ENCODE assay signal across 9 cellular contexts in the genomic region with DNA sequence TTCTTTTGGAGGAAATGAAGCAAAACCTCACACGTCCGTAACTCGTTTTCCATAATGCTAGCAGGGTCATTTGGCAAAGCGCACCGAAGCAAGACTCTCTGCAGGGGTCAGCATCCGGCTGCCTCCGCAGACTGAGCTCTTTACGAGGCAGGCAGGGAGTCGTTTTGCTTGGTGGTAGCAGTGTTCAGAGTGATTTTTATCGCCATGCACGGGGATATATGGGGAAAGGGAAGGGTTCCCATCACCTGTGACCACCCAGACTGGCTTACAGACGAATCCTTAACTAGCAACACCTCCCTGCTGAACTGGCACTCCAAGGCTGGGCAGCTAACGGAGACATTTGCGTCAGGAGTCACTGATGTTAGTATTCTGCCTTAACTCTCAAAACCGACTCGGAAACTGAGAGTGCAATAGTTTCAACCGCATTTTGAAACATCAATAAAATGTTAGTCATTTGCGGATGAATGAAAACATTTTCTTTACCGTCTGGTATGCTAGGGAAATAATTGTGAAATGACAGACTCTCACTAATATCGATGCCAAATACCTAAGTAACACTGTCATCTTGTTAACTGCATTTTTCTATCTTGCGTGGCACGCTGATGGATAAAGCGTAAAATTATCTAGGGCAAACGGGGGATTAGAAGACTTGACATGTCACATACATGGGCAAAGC. TPM values are rescaled to one million over a fixed set of nuclear protein-coding genes. Genes with fewer than 3 reads are reported as not detected.
A peak's percentile ranks its signal among the peaks of the same experiment; 100 is the strongest.
DNase-seq lines count a peak whose midpoint lies in the region; ATAC-seq, FAIRE-seq and TF ChIP-seq lines count a peak whose summit lies in the region.
"Had no signal": no experiment of that assay in that cellular context is flagged by ENCODE, and none has a peak within 500 bp of the region (broad histone marks: within the 10 kb centered on the region; RNA-seq: fewer than 3 reads in every experiment).

No MANE protein-coding gene starts in this region.

- H3K27me3 ChIP-seq in CD8-positive, alpha-beta memory T cell (ENCODE audit: insufficient read depth, low read length, poor library complexity, severe bottlenecking) = no peaks in the 10 kb centered on the region
- H3K27me3 ChIP-seq in astrocyte (ENCODE audit: insufficient read depth, low read length) (no peaks in the 10 kb centered on the region), iPS DF 6.9 (ENCODE audit: control insufficient read depth, insufficient read depth, low read length) (peaks cover 3% of the 10 kb centered on the region; the same call in 1 of the 2 replicates)

- peaks cover 5 to 18% (median 13%) of the 10 kb centered on the region in 3 donors for H3K4me1 Mint-ChIP-seq in CD8-positive, alpha-beta memory T cell
- peaks cover 12% of the 10 kb centered on the region for H3K4me1 Mint-ChIP-seq in astrocyte (ENCODE audit: low read depth, unreplicated experiment)

- FAIRE-seq in astrocyte (lab: Jason Lieb, UNC) (peak; percentile 96), frontal cortex (lab: Jason Lieb, UNC) (no peak)

- H4K20me1 ChIP-seq in astrocyte (ENCODE audit: insufficient read depth, low read length) = no peaks in the 10 kb centered on the region

- peaks cover 6% of the 10 kb centered on the region for H3K79me2 ChIP-seq in astrocyte (ENCODE audit: insufficient read depth, low read length)

- H3K27ac ChIP-seq in CD8-positive, alpha-beta memory T cell (ENCODE audit: low read depth, low read length) = no peak overlapping the region
- H3K27ac ChIP-seq in astrocyte (ENCODE audit: low read depth, low read length) (peak overlapping the region; percentile 96), iPS DF 6.9 (ENCODE audit: low read length) (no peak overlapping the region)
- H3K27ac ChIP-seq: VCaP had no signal

- no CpG with 5 or more reads among the region's 24 CpGs for WGBS in iPS DF 6.9 (ENCODE audit: insufficient coverage, insufficient read length)

- POLR2A ChIA-PET in CD8-positive, alpha-beta memory T cell (lab: Charles Lee) = no interaction called here

- H3K4me3 ChIP-seq in CD8-positive, alpha-beta memory T cell (ENCODE audit: low read length) = peak overlapping the region; percentile 75
- peak overlapping the region; percentile 91 for H3K4me3 ChIP-seq in astrocyte (ENCODE audit: insufficient read depth, low read depth, low read length)
- H3K4me3 ChIP-seq in iPS DF 6.9 (ENCODE audit: low read length) = peak overlapping the region; percentile 67; the same call in 1 of the 2 replicates

- peak overlapping the region; percentile 79 for H2AFZ ChIP-seq in astrocyte (ENCODE audit: low read depth, low read length)

- ATAC-seq in GM19025 (IDR thresholded peaks at IDR 0.05; ENCODE audit: low read depth, unreplicated experiment) (peak; percentile 49), HG03159 (IDR thresholded peaks at IDR 0.05; ENCODE audit: unreplicated experiment) (peak; percentile 61)

- CTCF ChIA-PET in CD8-positive, alpha-beta memory T cell (lab: Charles Lee) = no interaction called here

- no peaks in the 10 kb centered on the region for H3K4me1 ChIP-seq in CD8-positive, alpha-beta memory T cell (ENCODE audit: insufficient read depth, low read length)
- H3K4me1 ChIP-seq in astrocyte (ENCODE audit: insufficient read depth, low read length) (peaks cover 6% of the 10 kb centered on the region), iPS DF 6.9 (ENCODE audit: control insufficient read depth, insufficient read depth, low read length) (0 out of 2 replicates have a peak, but pooled peaks cover 1% of the 10 kb centered on the region)

- H3K9me3 Mint-ChIP-seq in CD8-positive, alpha-beta memory T cell = peaks cover 0 to 7% (median 6%) of the 10 kb centered on the region in 5 donors
- H3K9me3 Mint-ChIP-seq in astrocyte (ENCODE audit: unreplicated experiment) = no peaks in the 10 kb centered on the region

- DNase-seq in CD8-positive, alpha-beta memory T cell = no peak
- peak; percentile 51 for DNase-seq in NCI-H526 treated with DMSO at 0.1 percent for 48 hours (lab: John Stamatoyannopoulos, UW)
- DNase-seq in astrocyte (ENCODE audit: low read depth) = peak; percentile 94
- DNase-seq in iPS DF 6.9 (ENCODE audit: low read depth, low spot score) = no peak
- peak; percentile 84 for DNase-seq in retina
- no peak for DNase-seq in frontal cortex (ENCODE audit: low spot score in 2 of 2)

- H3K4me3 Mint-ChIP-seq in CD8-positive, alpha-beta memory T cell = no peak overlapping the region
- no peak overlapping the region for H3K4me3 Mint-ChIP-seq in astrocyte (ENCODE audit: unreplicated experiment)

- H3K36me3 Mint-ChIP-seq in CD8-positive, alpha-beta memory T cell = no peaks in the 10 kb centered on the region
- H3K36me3 Mint-ChIP-seq in astrocyte (ENCODE audit: low read depth, unreplicated experiment) = no peaks in the 10 kb centered on the region

- TF ChIP-seq CTCF in astrocyte (IDR thresholded peaks at IDR 0.05; ENCODE audit: insufficient read depth, low read depth, low read length) = no peak

- H3K9ac ChIP-seq in astrocyte (ENCODE audit: low read length) = peak overlapping the region; percentile 97

- peaks cover 6 to 10% of the 10 kb centered on the region in 2 donors for H3K27me3 Mint-ChIP-seq in CD8-positive, alpha-beta memory T cell
- no peaks in the 10 kb centered on the region for H3K27me3 Mint-ChIP-seq in astrocyte (ENCODE audit: low read depth, unreplicated experiment)

- peak overlapping the region; percentile 92 for H3K4me2 ChIP-seq in astrocyte (ENCODE audit: low read length)

- no peaks in the 10 kb centered on the region for H3K36me3 ChIP-seq in CD8-positive, alpha-beta memory T cell (ENCODE audit: insufficient read depth, low read length)
- H3K36me3 ChIP-seq in astrocyte (ENCODE audit: insufficient read depth, low read length) = no peaks in the 10 kb centered on the region
- H3K36me3 ChIP-seq in iPS DF 6.9 (ENCODE audit: control insufficient read depth, insufficient read depth, low read length) = no peaks in the 10 kb centered on the region

- no peak overlapping the region for H3K27ac Mint-ChIP-seq in CD8-positive, alpha-beta memory T cell
- H3K27ac Mint-ChIP-seq in astrocyte (ENCODE audit: unreplicated experiment) = no peak overlapping the region

- H3K9me3 ChIP-seq in CD8-positive, alpha-beta memory T cell (ENCODE audit: low read length) = no peaks in the 10 kb centered on the region
- no peaks in the 10 kb centered on the region for H3K9me3 ChIP-seq in astrocyte (ENCODE audit: insufficient read depth, low read depth, low read length)
- H3K9me3 ChIP-seq in iPS DF 6.9 (ENCODE audit: control insufficient read depth, insufficient read depth, low read length) = no peaks in the 10 kb centered on the region

RNA-seq across cellular contexts. Expression of a gene that starts 2.2 kb away (rescaled TPM):
- not detected for total RNA-seq in CD8-positive, alpha-beta memory T cell
- not detected for polyA plus RNA-seq in CD8-positive, alpha-beta memory T cell
- total RNA-seq in astrocyte (7.4 and 8.6 TPM in 2 replicates), frontal cortex (78.7 TPM)

Comparison
In these comparisons a context has a peak if more than half of its experiments do, and no peak if none do; other contexts are left out.
1. DNase-seq: peak in NCI-H526 treated with DMSO at 0.1 percent for 48 hours (single experiment), astrocyte (single experiment) and retina (single experiment); none in CD8-positive, alpha-beta memory T cell (0 of 5), iPS DF 6.9 (single experiment) and frontal cortex (0 of 2).
2. Peak in every context shown above with its lines, with median percentiles within 50 percentile points of each other: H3K4me3 ChIP-seq.